In genomic region chr15:62607643-62608042, GRCh38 we compare ENCODE assay signal across 15 cellular contexts.
DNase-seq lines count a peak whose midpoint lies in the region; ATAC-seq and TF ChIP-seq lines count a peak whose summit lies in the region.
"Had no signal": no experiment of that assay in that cellular context is flagged by ENCODE, and none has a peak within 500 bp of the region (broad histone marks: within the 10 kb centered on the region; RNA-seq: fewer than 3 reads in every experiment).

No MANE protein-coding gene starts in this region.

- TF ChIP-seq CTCF in choroid plexus epithelial cell (conservative IDR thresholded peaks at IDR 0.05; ENCODE audit: low read depth, low read length) (no peak), left lung (IDR thresholded peaks at IDR 0.05) (no peak)

- POLR2A ChIA-PET in CD8-positive, alpha-beta memory T cell (lab: Charles Lee) = no interaction called here

- CTCF ChIA-PET in CD8-positive, alpha-beta memory T cell (lab: Charles Lee) = no interaction called here

- H3K36me3 ChIP-seq in left lung = no peaks in the 10 kb centered on the region
- H3K36me3 ChIP-seq in CD8-positive, alpha-beta memory T cell (ENCODE audit: insufficient read depth, low read length) = no peaks in the 10 kb centered on the region

- H3K4me1 ChIP-seq in left lung = no peaks in the 10 kb centered on the region
- H3K4me1 ChIP-seq in CD8-positive, alpha-beta memory T cell (ENCODE audit: insufficient read depth, low read length) = no peaks in the 10 kb centered on the region

- H3K27ac ChIP-seq in left lung = no peak overlapping the region
- H3K27ac ChIP-seq in CD8-positive, alpha-beta memory T cell (ENCODE audit: low read depth, low read length) = no peak overlapping the region

- H3K4me1 Mint-ChIP-seq in CD8-positive, alpha-beta memory T cell = no peaks in the 10 kb centered on the region

- peaks cover 0 to 2% (median 0%) of the 10 kb centered on the region in 5 donors for H3K9me3 Mint-ChIP-seq in CD8-positive, alpha-beta memory T cell
- H3K9me3 Mint-ChIP-seq: stimulated activated naive CD8-positive, alpha-beta T cell treated with anti-CD3 and anti-CD28 coated beads, Interleukin-15, Interleukin-2, amounts not matched to agents 100 ng/mL and 50 ng/mL, for 24 hours; T-helper 1 cell treated with Interleukin-12 subunit alpha and Interleukin-12 subunit beta and Interleukin-4 antibody, amounts not matched to agents 30 μg/mL and 1 μg/mL, for 36 hours had no signal

- H3K4me3 ChIP-seq in choroid plexus epithelial cell (ENCODE audit: low read depth, low read length) (no peak overlapping the region), left lung (no peak overlapping the region)
- no peak overlapping the region for H3K4me3 ChIP-seq in CD8-positive, alpha-beta memory T cell (ENCODE audit: low read length)

- intact Hi-C loops in left lung (cut with DNase I) = no loop called here

- peak; percentile 57 for ATAC-seq in left lung

- H3K9me3 ChIP-seq in left lung = no peaks in the 10 kb centered on the region
- H3K9me3 ChIP-seq in CD8-positive, alpha-beta memory T cell (ENCODE audit: low read length) = no peaks in the 10 kb centered on the region

- H3K36me3 Mint-ChIP-seq in CD8-positive, alpha-beta memory T cell = peaks cover 0 to 1% (median 0%) of the 10 kb centered on the region in 3 donors

- no peak overlapping the region for H3K27ac Mint-ChIP-seq in CD8-positive, alpha-beta memory T cell
- H3K27ac Mint-ChIP-seq: stimulated activated naive CD8-positive, alpha-beta T cell treated with anti-CD3 and anti-CD28 coated beads, Interleukin-15, Interleukin-2, amounts not matched to agents 100 ng/mL and 50 ng/mL, for 24 hours; T-helper 1 cell treated with Interleukin-12 subunit alpha and Interleukin-12 subunit beta and Interleukin-4 antibody, amounts not matched to agents 30 μg/mL and 1 μg/mL, for 36 hours had no signal

- no peaks in the 10 kb centered on the region for H3K27me3 ChIP-seq in left lung
- H3K27me3 ChIP-seq in CD8-positive, alpha-beta memory T cell (ENCODE audit: insufficient read depth, low read length, poor library complexity, severe bottlenecking) = no peaks in the 10 kb centered on the region

- peaks cover 8 to 38% of the 10 kb centered on the region in 2 donors for H3K27me3 Mint-ChIP-seq in CD8-positive, alpha-beta memory T cell

- in situ Hi-C loops in KBM-7 (cut with MboI; ENCODE audit: low pct_unique_long_range_greater_than_20kb, low sequenced_read_pairs) = no loop called here

- H3K4me3 Mint-ChIP-seq in CD8-positive, alpha-beta memory T cell = no peak overlapping the region
- H3K4me3 Mint-ChIP-seq: stimulated activated naive CD8-positive, alpha-beta T cell treated with anti-CD3 and anti-CD28 coated beads, Interleukin-15, Interleukin-2, amounts not matched to agents 100 ng/mL and 50 ng/mL, for 24 hours; T-helper 1 cell treated with Interleukin-12 subunit alpha and Interleukin-12 subunit beta and Interleukin-4 antibody, amounts not matched to agents 30 μg/mL and 1 μg/mL, for 36 hours had no signal

- DNase-seq in AG08396 (ENCODE audit: low spot score) (peak; percentile 42), LHCN-M2 (ENCODE audit: low read depth) (peak; percentile 80), choroid plexus epithelial cell (ENCODE audit: low read depth) (peak; percentile 47), left lung (no peak), KBM-7 (no peak), hippocampal formation (lab: John Stamatoyannopoulos, UW) (no peak)
- no peak for DNase-seq in stimulated activated CD8-positive, alpha-beta memory T cell treated with anti-CD3 and anti-CD28 coated beads, Interleukin-4, amount 100 ng/mL, for 48 hours
- no peak for DNase-seq in CD8-positive, alpha-beta memory T cell
- DNase-seq: amygdala, DMS 273 treated with DMSO at 0.1 percent for 48 hours, GOT3, NCI-H2081, NCI-H69 had no signal

Comparison
In these comparisons a context has a peak if more than half of its experiments do, and no peak if none do; other contexts are left out.
1. DNase-seq: peak in AG08396 (single experiment), LHCN-M2 (single experiment) and choroid plexus epithelial cell (single experiment); none in left lung (0 of 2), stimulated activated CD8-positive, alpha-beta memory T cell treated with anti-CD3 and anti-CD28 coated beads, Interleukin-4, amount 100 ng/mL, for 48 hours (single experiment), CD8-positive, alpha-beta memory T cell (0 of 5), KBM-7 (single experiment) and hippocampal formation (0 of 2).